4 cellular contexts compared by ENCODE assay signal in the genomic region with DNA sequence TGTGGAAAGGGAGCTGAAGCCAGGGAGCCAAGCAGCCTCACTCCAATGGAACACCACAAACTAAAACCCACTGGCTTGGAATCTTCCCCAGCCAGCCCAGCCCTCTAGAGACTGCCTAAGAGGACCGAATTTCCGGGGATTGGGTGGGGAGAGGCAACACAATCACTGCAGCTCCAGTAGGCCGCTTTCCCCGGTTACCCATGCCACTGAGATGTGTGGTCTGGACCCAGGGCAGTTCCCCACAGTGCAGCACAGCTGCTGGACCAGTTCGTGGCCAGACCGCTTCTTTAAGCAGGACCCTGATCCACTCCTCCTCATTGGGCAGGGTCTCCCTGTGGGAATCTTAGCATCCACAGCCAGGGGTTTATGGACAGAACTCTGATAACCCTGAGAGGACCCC.
"Had no signal": no experiment of that assay in that cellular context is flagged by ENCODE, and none has a peak within 500 bp of the region (broad histone marks: within the 10 kb centered on the region; RNA-seq: fewer than 3 reads in every experiment).

No MANE protein-coding gene starts in this region.

- H3K4me3 Mint-ChIP-seq: IgD-negative memory B cell had no signal

- H3K36me3 Mint-ChIP-seq: IgD-negative memory B cell had no signal

- H3K27ac Mint-ChIP-seq: IgD-negative memory B cell had no signal

- H3K4me1 Mint-ChIP-seq: IgD-negative memory B cell had no signal

- DNase-seq: IMR-90, KBM-7, KG1 had no signal
